Comparison of ENCODE assay signal across 29 cellular contexts in the genomic region with DNA sequence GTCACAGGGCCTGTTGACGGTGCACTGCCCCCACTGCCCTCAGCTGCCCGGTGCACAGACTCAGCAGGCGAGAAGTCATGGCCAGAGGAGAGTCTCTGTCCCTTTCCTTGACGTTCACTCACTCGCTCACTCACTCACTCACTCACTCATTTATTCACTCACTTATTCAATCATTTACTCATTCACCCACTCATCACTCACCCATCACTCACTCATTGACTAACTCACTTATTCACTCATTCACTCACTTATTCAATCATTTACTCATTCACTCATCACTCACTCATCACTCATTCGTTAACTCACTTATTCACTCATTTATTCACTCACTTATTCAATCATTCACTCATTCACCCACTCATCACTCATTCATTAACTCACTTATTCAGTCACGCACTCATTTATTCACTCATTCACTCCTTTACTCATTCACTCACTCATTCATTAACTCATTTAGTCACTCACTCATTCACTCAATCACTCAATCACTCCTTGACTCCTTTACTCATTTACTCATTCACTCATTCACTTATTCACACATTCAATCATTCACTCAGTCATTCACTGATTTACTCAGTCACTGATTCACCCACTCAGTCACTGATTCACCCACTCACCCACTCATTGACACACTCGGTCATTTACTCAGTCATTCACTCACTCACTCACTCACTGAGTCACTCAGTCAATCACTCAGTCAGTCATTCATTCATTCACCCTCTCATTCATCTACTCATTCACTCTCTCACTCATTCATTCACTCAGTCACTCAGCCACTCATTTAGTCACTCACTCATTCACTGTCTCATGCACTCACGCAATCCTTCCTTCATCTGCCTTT.
"Had no signal": no experiment of that assay in that cellular context is flagged by ENCODE, and none has a peak within 500 bp of the region (broad histone marks: within the 10 kb centered on the region; RNA-seq: fewer than 3 reads in every experiment).

No MANE protein-coding gene starts in this region.

- H3K4me3 Mint-ChIP-seq: activated CD4-positive, alpha-beta memory T cell treated with anti-CD3 and anti-CD28 coated beads, Interleukin-2, amount 10 ng/mL, durations not matched to agents 7 days and 5 days; activated CD4-positive, alpha-beta T cell treated with anti-CD3 and anti-CD28 coated beads, Interleukin-2, amount 10 ng/mL, durations not matched to agents 7 days and 5 days; activated naive CD8-positive, alpha-beta T cell; activated T-cell treated with anti-CD3 and anti-CD28 coated beads, Interleukin-2, amount 50 U/mL, for 24 hours; activated T-cell treated with anti-CD3 and anti-CD28 coated beads, Interleukin-2, amount 50 U/mL, for 72 hours; central memory CD8-positive, alpha-beta T cell; dendritic cell treated with granulocyte-macrophage colony-stimulating factor and Interleukin-4, amounts not matched to agents 40 ng/mL and 50 ng/mL, for 4 days; effector memory CD8-positive, alpha-beta T cell; WTC11 had no signal

- H3K27ac ChIP-seq: brain microvascular endothelial cell, coronary artery, esophagus muscularis mucosa, foreskin keratinocyte, gastrocnemius medialis, heart left ventricle had no signal

- DNase-seq: activated CD4-positive, alpha-beta memory T cell treated with anti-CD3 and anti-CD28 coated beads, Interleukin-2, amount 10 ng/mL, durations not matched to agents 7 days and 5 days; activated CD4-positive, alpha-beta T cell treated with anti-CD3 and anti-CD28 coated beads for 1 hour; activated CD4-positive, alpha-beta T cell treated with anti-CD3 and anti-CD28 coated beads for 4 hours; activated CD4-positive, alpha-beta T cell treated with anti-CD3 and anti-CD28 coated beads, Interleukin-2, amount 10 ng/mL, durations not matched to agents 7 days and 5 days; activated CD4-positive, alpha-beta T cell treated with anti-CD3 and anti-CD28 coated beads, Interleukin-2, amount 50 U/mL, for 4 hours; activated CD8-positive, alpha-beta memory T cell treated with anti-CD3 and anti-CD28 coated beads, Interleukin-2, amount 50 U/mL, for 48 hours; activated effector memory CD4-positive, alpha-beta T cell treated with Interleukin-2 at 50 U/mL for 16 hours; activated gamma-delta T cell treated with Interleukin-2 at 50 U/mL for 16 hours; activated naive CD4-positive, alpha-beta T cell treated with anti-CD3 and anti-CD28 coated beads, Interleukin-2, amount 50 U/mL, for 16 hours; activated naive CD4-positive, alpha-beta T cell treated with Interleukin-2 at 50 U/mL for 16 hours; activated T-cell treated with anti-CD3 and anti-CD28 coated beads for 4 hours; activated T-cell treated with anti-CD3 and anti-CD28 coated beads, Interleukin-2, amount 50 U/mL, for 24 hours; activated T-cell treated with anti-CD3 and anti-CD28 coated beads, Interleukin-2, amount 50 U/mL, for 72 hours; amniotic stem cell; brain microvascular endothelial cell; effector CD4-positive, alpha-beta T cell; effector memory CD8-positive, alpha-beta T cell; erythroblast; foreskin keratinocyte; gastrocnemius medialis; glutamatergic neuron; heart left ventricle; T-helper 2 cell had no signal

- H3K27me3 Mint-ChIP-seq: activated CD4-positive, alpha-beta memory T cell treated with anti-CD3 and anti-CD28 coated beads, Interleukin-2, amount 10 ng/mL, durations not matched to agents 7 days and 5 days; activated CD4-positive, alpha-beta T cell treated with anti-CD3 and anti-CD28 coated beads, Interleukin-2, amount 10 ng/mL, durations not matched to agents 7 days and 5 days; activated naive CD8-positive, alpha-beta T cell; activated T-cell treated with anti-CD3 and anti-CD28 coated beads, Interleukin-2, amount 50 U/mL, for 24 hours; central memory CD8-positive, alpha-beta T cell; dendritic cell treated with granulocyte-macrophage colony-stimulating factor and Interleukin-4, amounts not matched to agents 40 ng/mL and 50 ng/mL, for 4 days had no signal

- H3K9me3 ChIP-seq: esophagus muscularis mucosa, gastrocnemius medialis, heart left ventricle had no signal

- H3K36me3 ChIP-seq: brain microvascular endothelial cell, esophagus muscularis mucosa, gastrocnemius medialis, heart left ventricle had no signal

- H3K27ac Mint-ChIP-seq: activated CD4-positive, alpha-beta memory T cell treated with anti-CD3 and anti-CD28 coated beads, Interleukin-2, amount 10 ng/mL, durations not matched to agents 7 days and 5 days; activated CD4-positive, alpha-beta T cell treated with anti-CD3 and anti-CD28 coated beads, Interleukin-2, amount 10 ng/mL, durations not matched to agents 7 days and 5 days; activated naive CD8-positive, alpha-beta T cell; activated T-cell treated with anti-CD3 and anti-CD28 coated beads, Interleukin-2, amount 50 U/mL, for 24 hours; activated T-cell treated with anti-CD3 and anti-CD28 coated beads, Interleukin-2, amount 50 U/mL, for 72 hours; dendritic cell treated with granulocyte-macrophage colony-stimulating factor and Interleukin-4, amounts not matched to agents 40 ng/mL and 50 ng/mL, for 4 days; effector memory CD8-positive, alpha-beta T cell; WTC11 had no signal

- ATAC-seq: activated T-cell treated with anti-CD3 and anti-CD28 coated beads, Interleukin-2, amount 50 U/mL, for 72 hours; effector memory CD8-positive, alpha-beta T cell; foreskin keratinocyte; gastrocnemius medialis; heart left ventricle; WTC11 had no signal

- H3K36me3 Mint-ChIP-seq: activated naive CD8-positive, alpha-beta T cell; WTC11 had no signal

- H3K4me1 ChIP-seq: esophagus muscularis mucosa, foreskin keratinocyte, gastrocnemius medialis, heart left ventricle had no signal

- H3K4me3 ChIP-seq: coronary artery, esophagus muscularis mucosa, gastrocnemius medialis, heart left ventricle had no signal

- H3K27me3 ChIP-seq: brain microvascular endothelial cell, foreskin keratinocyte had no signal

- H3K9me3 Mint-ChIP-seq: activated CD4-positive, alpha-beta memory T cell treated with anti-CD3 and anti-CD28 coated beads, Interleukin-2, amount 10 ng/mL, durations not matched to agents 7 days and 5 days; activated CD4-positive, alpha-beta T cell treated with anti-CD3 and anti-CD28 coated beads, Interleukin-2, amount 10 ng/mL, durations not matched to agents 7 days and 5 days; activated T-cell treated with anti-CD3 and anti-CD28 coated beads, Interleukin-2, amount 50 U/mL, for 24 hours; activated T-cell treated with anti-CD3 and anti-CD28 coated beads, Interleukin-2, amount 50 U/mL, for 72 hours; central memory CD8-positive, alpha-beta T cell; dendritic cell treated with granulocyte-macrophage colony-stimulating factor and Interleukin-4, amounts not matched to agents 40 ng/mL and 50 ng/mL, for 4 days; effector memory CD8-positive, alpha-beta T cell; WTC11 had no signal

- H3K4me1 Mint-ChIP-seq: activated CD4-positive, alpha-beta memory T cell treated with anti-CD3 and anti-CD28 coated beads, Interleukin-2, amount 10 ng/mL, durations not matched to agents 7 days and 5 days; central memory CD8-positive, alpha-beta T cell had no signal
